ENCODE assay signal across 24 cellular contexts in genomic region chr6:40693767-40694166, GRCh38.
A peak's percentile ranks its signal among the peaks of the same experiment; 100 is the strongest.
DNase-seq lines count a peak whose midpoint lies in the region; ATAC-seq and TF ChIP-seq lines count a peak whose summit lies in the region.
"Had no signal": no experiment of that assay in that cellular context is flagged by ENCODE, and none has a peak within 500 bp of the region (broad histone marks: within the 10 kb centered on the region; RNA-seq: fewer than 3 reads in every experiment).

No MANE protein-coding gene starts in this region.

- H2AK5ac ChIP-seq in mesenchymal stem cell (ENCODE audit: low read length, severe bottlenecking), result no peak overlapping the region

- H3K4ac ChIP-seq in mesenchymal stem cell (ENCODE audit: low read depth in 1 of 2, low read length in 2 of 2), result no peak overlapping the region

- H3K36me3 ChIP-seq in WERI-Rb-1 (no peaks in the 10 kb centered on the region), mesenchymal stem cell (ENCODE audit: control insufficient read depth in 1 of 2, insufficient read depth in 2 of 2, low read depth in 1 of 2, low read length in 2 of 2) (no peaks in the 10 kb centered on the region)
- H3K36me3 ChIP-seq: BLaER1 treated with 17β-estradiol and CSF1 and Interleukin-3, amounts not matched to agents 10 nM and 100 nM had no signal

- 100% methylated on average over 1 of the region's 2 CpGs for WGBS in mesenchymal stem cell

- no peak overlapping the region for H2BK120ac ChIP-seq in mesenchymal stem cell (ENCODE audit: low read depth, low read length)

- DNase-seq in NCI-H524 (lab: John Stamatoyannopoulos, UW) (peak; percentile 73 to 84), NCI-H82 (lab: John Stamatoyannopoulos, UW) (peak; percentile 88), WERI-Rb-1 (peak; percentile 80), mesenchymal stem cell (no peak), GM13977 (ENCODE audit: low spot score) (no peak)
- no peak for DNase-seq in effector CD4-positive, alpha-beta T cell
- no peak for DNase-seq in activated CD4-positive, alpha-beta T cell treated with anti-CD3 and anti-CD28 coated beads for 4 hours
- DNase-seq: 8988T; ACHN; Caco-2; Calu3; CD4-positive, alpha-beta T cell; CD8-positive, alpha-beta T cell; DMS 273 treated with DMSO at 0.1 percent for 48 hours; DMS153; DMS53; DMS79; DND-41; EL; GDM1 had no signal

- no peak for TF ChIP-seq CTCF in WERI-Rb-1 (IDR thresholded peaks at IDR 0.05; ENCODE audit: low read depth, low read length)
- no peak for TF ChIP-seq CTCF in GM13977 (IDR thresholded peaks at IDR 0.05; ENCODE audit: extremely low read depth, insufficient read depth, missing control alignments)

- no peak overlapping the region for H3K9ac ChIP-seq in mesenchymal stem cell (ENCODE audit: low read length)
- H3K9ac ChIP-seq: BLaER1 treated with 17β-estradiol and CSF1 and Interleukin-3, amounts not matched to agents 10 nM and 100 nM had no signal

- in situ Hi-C loops in GM13977 (cut with MboI; ENCODE audit: low pct_unique_long_range_greater_than_20kb, low sequenced_read_pairs, unreplicated experiment), result no loop called here

- H3K4me3 ChIP-seq in WERI-Rb-1 (ENCODE audit: low read depth, low read length) (no peak overlapping the region), mesenchymal stem cell (ENCODE audit: insufficient read depth in 1 of 2, low read depth in 1 of 2, low read length in 2 of 2) (no peak overlapping the region)
- H3K4me3 ChIP-seq: BLaER1 treated with 17β-estradiol and CSF1 and Interleukin-3, amounts not matched to agents 10 nM and 100 nM; GM12878 had no signal

- H3K4me2 ChIP-seq in mesenchymal stem cell (ENCODE audit: low read length, poor library complexity, severe bottlenecking), result no peak overlapping the region

- H2BK15ac ChIP-seq in mesenchymal stem cell (ENCODE audit: low read depth, poor library complexity, severe bottlenecking), result peak overlapping the region; percentile 52

- H3K14ac ChIP-seq in mesenchymal stem cell (ENCODE audit: low read length in 2 of 2), result no peak overlapping the region

- no peak overlapping the region for H2AFZ ChIP-seq in mesenchymal stem cell (ENCODE audit: low read depth, low read length)

- H3K4me1 ChIP-seq in mesenchymal stem cell (ENCODE audit: control insufficient read depth, insufficient read depth, low read depth, low read length), result no peaks in the 10 kb centered on the region
- H3K4me1 ChIP-seq: Caco-2 had no signal

- H3K18ac ChIP-seq in mesenchymal stem cell (ENCODE audit: low read depth in 1 of 2, low read length in 2 of 2), result no peak overlapping the region

- H3K9me3 ChIP-seq in WERI-Rb-1 (ENCODE audit: severe bottlenecking) (no peaks in the 10 kb centered on the region), mesenchymal stem cell (ENCODE audit: control insufficient read depth, low read length) (no peaks in the 10 kb centered on the region)
- H3K9me3 ChIP-seq: BLaER1 treated with 17β-estradiol and CSF1 and Interleukin-3, amounts not matched to agents 10 nM and 100 nM; Caco-2 had no signal

- H3K79me1 ChIP-seq in mesenchymal stem cell (replicated peaks; ENCODE audit: low read length, poor library complexity, severe bottlenecking), result no peaks in the 10 kb centered on the region

- H3K27ac ChIP-seq in WERI-Rb-1 (peak overlapping the region; percentile 47), mesenchymal stem cell (ENCODE audit: low read length, poor library complexity, severe bottlenecking) (no peak overlapping the region)
- H3K27ac ChIP-seq: C4-2B had no signal

- no peak overlapping the region for H2BK12ac ChIP-seq in mesenchymal stem cell (ENCODE audit: low read length in 2 of 2)

- no peak for ATAC-seq in GM18909 (IDR thresholded peaks at IDR 0.05; ENCODE audit: poor library complexity, unreplicated experiment)
- ATAC-seq: CD8-positive, alpha-beta T cell; GM12878 had no signal

- H3K27me3 ChIP-seq in WERI-Rb-1 (ENCODE audit: insufficient read depth, low read depth, severe bottlenecking) (no peaks in the 10 kb centered on the region), mesenchymal stem cell (ENCODE audit: control insufficient read depth in 1 of 2, insufficient read depth in 1 of 2, low read length in 2 of 2) (peaks cover 10 to 31% of the 10 kb centered on the region in 2 experiments)
- H3K27me3 ChIP-seq: BLaER1 treated with 17β-estradiol and CSF1 and Interleukin-3, amounts not matched to agents 10 nM and 100 nM had no signal

- H2BK5ac ChIP-seq in mesenchymal stem cell (ENCODE audit: low read depth, low read length, poor library complexity, severe bottlenecking), result no peak overlapping the region

- H4K8ac ChIP-seq in mesenchymal stem cell (ENCODE audit: low read length), result no peak overlapping the region

- no peak overlapping the region for H3K23ac ChIP-seq in mesenchymal stem cell (ENCODE audit: low read length in 2 of 2)

- H4K91ac ChIP-seq in mesenchymal stem cell (ENCODE audit: low read length), result no peak overlapping the region

Comparison
In these comparisons a context has a peak if more than half of its experiments do, and no peak if none do; other contexts are left out.
1. DNase-seq: peak in NCI-H524 (2 of 2), NCI-H82 (single experiment) and WERI-Rb-1 (single experiment); none in mesenchymal stem cell (single experiment), GM13977 (single experiment), effector CD4-positive, alpha-beta T cell (single experiment) and activated CD4-positive, alpha-beta T cell treated with anti-CD3 and anti-CD28 coated beads for 4 hours (0 of 2).